ENCODE assay signal across 8 cellular contexts in the genomic region with DNA sequence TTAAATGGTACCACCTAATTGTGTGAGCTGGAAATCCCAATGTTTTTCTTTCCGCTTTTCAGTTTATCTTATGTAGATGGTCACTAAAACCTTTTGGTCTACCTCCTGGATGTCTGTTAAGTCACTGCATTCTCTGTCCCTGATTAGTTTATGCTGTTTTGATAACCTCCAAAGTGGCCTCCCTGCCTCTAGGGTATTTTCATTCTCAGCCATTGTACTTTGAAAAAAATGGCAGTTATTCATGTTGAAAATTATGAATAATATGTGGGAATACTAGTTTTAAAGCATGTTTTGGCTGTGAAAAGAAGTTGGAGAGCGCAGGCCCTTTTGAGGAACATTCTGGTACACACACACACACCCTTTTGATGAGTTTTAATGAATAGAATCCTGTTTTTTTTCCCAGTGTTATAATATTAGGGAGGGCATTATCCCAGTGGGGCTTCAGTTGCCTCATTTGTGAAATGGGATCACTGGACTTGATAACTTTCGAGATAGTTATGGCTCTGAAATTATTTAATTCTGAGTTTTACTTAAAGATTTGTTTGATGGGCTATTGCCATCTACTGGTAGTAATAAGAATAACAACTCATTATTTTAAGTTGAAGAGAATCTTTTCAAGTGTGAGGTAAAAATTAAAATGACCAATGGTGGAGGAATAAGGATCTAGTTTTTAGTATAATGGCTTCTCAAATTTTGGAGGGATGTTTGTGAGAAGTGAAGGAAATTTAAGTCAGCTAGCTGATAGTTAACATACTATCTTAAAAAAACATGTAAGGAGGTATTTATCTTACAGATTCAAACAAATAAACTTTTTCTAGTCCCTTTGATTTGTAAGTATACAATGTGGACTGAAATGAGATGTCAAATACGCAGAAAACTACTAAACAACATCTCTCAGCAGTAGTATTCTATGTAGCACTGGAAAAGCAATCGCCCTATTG. TPM values are rescaled to one million over a fixed set of nuclear protein-coding genes. Genes with fewer than 3 reads are reported as not detected.
DNase-seq lines count a peak whose midpoint lies in the region; ATAC-seq and TF ChIP-seq lines count a peak whose summit lies in the region.

No MANE protein-coding gene starts in this region.

- intact Hi-C loops in ascending aorta (cut with DNase I) = loop anchor here (1.0 to 10.0 kb wide), 3 partner anchors 57 to 429 kb away; no protein-coding TSS in a partner anchor
- intact Hi-C loops in activated CD4-positive, alpha-beta T cell treated with anti-CD3 and anti-CD28 coated beads for 36 hours (cut with DNase I, micrococcal nuclease) = loop anchor here (1.0 to 10.0 kb wide), 8 partner anchors 57 to 1091 kb away; a partner anchor contains a TSS

- H3K4me3 ChIP-seq in ascending aorta = no peak overlapping the region
- H3K4me3 ChIP-seq in liver (ENCODE audit: low read depth in 1 of 3, low read length in 3 of 3) = no peak overlapping the region

- POLR2A ChIA-PET in activated CD4-positive, alpha-beta T cell treated with anti-CD3 and anti-CD28 coated beads for 36 hours (lab: Charles Lee) = no interaction called here

- peaks cover 5 to 13% of the 10 kb centered on the region in 2 donors for H3K36me3 ChIP-seq in ascending aorta
- H3K36me3 ChIP-seq in liver (ENCODE audit: control insufficient read depth in 4 of 4, insufficient read depth in 3 of 4, low read depth in 1 of 4, low read length in 3 of 4) = peaks cover 0 to 6% (median 3%) of the 10 kb centered on the region in 4 donors

- no peak for ATAC-seq in activated CD4-positive, alpha-beta T cell treated with anti-CD3 and anti-CD28 coated beads for 36 hours
- no peak for ATAC-seq in GM21367 (IDR thresholded peaks at IDR 0.05; ENCODE audit: unreplicated experiment)
- no peak for ATAC-seq in GM18907 (IDR thresholded peaks at IDR 0.05; ENCODE audit: unreplicated experiment)

- H3K27ac Mint-ChIP-seq in activated CD4-positive, alpha-beta T cell treated with anti-CD3 and anti-CD28 coated beads for 36 hours = no peak overlapping the region

- H3K36me3 Mint-ChIP-seq in activated CD4-positive, alpha-beta T cell treated with anti-CD3 and anti-CD28 coated beads for 36 hours (ENCODE audit: low read depth) = peaks cover 19% of the 10 kb centered on the region

- peak; percentile 41 to 58 (median 47) for TF ChIP-seq CTCF in ascending aorta (IDR thresholded peaks at IDR 0.05)
- peak; percentile 52 for TF ChIP-seq CTCF in liver (IDR thresholded peaks at IDR 0.05; ENCODE audit: low read depth, low read length, missing input control)

- DNase-seq in NCI-H146 treated with DMSO at 0.1 percent for 48 hours (lab: John Stamatoyannopoulos, UW; ENCODE audit: unreplicated experiment) (peak; percentile 26), NCI-H146 (lab: John Stamatoyannopoulos, UW) (no peak), NAMALWA (ENCODE audit: low spot score) (peak; percentile 62), ascending aorta (ENCODE audit: low spot score in 2 of 2) (no peak)
- no peak for DNase-seq in activated CD4-positive, alpha-beta T cell treated with anti-CD3 and anti-CD28 coated beads for 36 hours

- H3K27ac ChIP-seq in ascending aorta (no peak overlapping the region), liver (ENCODE audit: low read depth in 1 of 2, low read length in 2 of 2) (peak overlapping the region; percentile 10 to 16)

- H3K9ac ChIP-seq in liver (ENCODE audit: low read depth in 1 of 2, low read length in 2 of 2) = no peak overlapping the region

- CTCF ChIA-PET in activated CD4-positive, alpha-beta T cell treated with anti-CD3 and anti-CD28 coated beads for 36 hours (lab: Charles Lee) = interaction anchor here (0.6 to 5.7 kb wide), 18 partner anchors 9 to 489 kb away, joined by 3 to 85 read pairs (median 4); no protein-coding TSS in a partner anchor

- H3K27me3 ChIP-seq in ascending aorta (no peaks in the 10 kb centered on the region), liver (ENCODE audit: control insufficient read depth in 4 of 4, insufficient read depth in 4 of 4, low read length in 3 of 4) (no peaks in the 10 kb centered on the region)

- H3K4me1 Mint-ChIP-seq in activated CD4-positive, alpha-beta T cell treated with anti-CD3 and anti-CD28 coated beads for 36 hours = peaks cover 60% of the 10 kb centered on the region

- WGBS in liver = 50% methylated on average over 5 of the region's 5 CpGs

- H3K9me3 Mint-ChIP-seq in activated CD4-positive, alpha-beta T cell treated with anti-CD3 and anti-CD28 coated beads for 36 hours (ENCODE audit: low read depth) = no peaks in the 10 kb centered on the region

- no peaks in the 10 kb centered on the region for H3K27me3 Mint-ChIP-seq in activated CD4-positive, alpha-beta T cell treated with anti-CD3 and anti-CD28 coated beads for 36 hours

- H3K4me1 ChIP-seq in ascending aorta (peaks cover 0 to 24% of the 10 kb centered on the region in 2 donors), liver (ENCODE audit: control insufficient read depth in 4 of 4, insufficient read depth in 4 of 4, low read length in 3 of 4) (peaks cover 7 to 49% (median 44%) of the 10 kb centered on the region in 4 donors)

- TF ChIP-seq RAD21 in liver (IDR thresholded peaks at IDR 0.05) = peak; percentile 69 to 74

- H3K9me3 ChIP-seq in ascending aorta (no peaks in the 10 kb centered on the region), liver (ENCODE audit: control insufficient read depth in 4 of 4, low read length in 3 of 4) (no peaks in the 10 kb centered on the region)

- no peak overlapping the region for H3K4me3 Mint-ChIP-seq in activated CD4-positive, alpha-beta T cell treated with anti-CD3 and anti-CD28 coated beads for 36 hours

TF ChIP-seq in liver, 16 proteins besides CTCF, POLR2A, EP300 and RAD21:
- TF ChIP-seq HNF4A (conservative IDR thresholded peaks at IDR 0.05) = no peak
- peak in 1 of 2 donors; percentile 8 for TF ChIP-seq JUND (IDR thresholded peaks at IDR 0.05)

RNA-seq across cellular contexts. Expression of a gene that starts 3.9 kb away (rescaled TPM):
- total RNA-seq in ascending aorta (17.6 TPM), liver (10 to 100 TPM in 1 of 2 donors, 1 to 10 TPM in 1; 6.8 to 17.8 TPM)
- polyA plus RNA-seq in liver = 10 to 100 TPM; 16.3 to 28.8 TPM
- total RNA-seq in activated CD4-positive, alpha-beta T cell treated with anti-CD3 and anti-CD28 coated beads for 36 hours = 10 to 100 TPM in 1 of 2 experiments, 1 to 10 TPM in 1; 8.2 to 13.1 TPM

Comparison
In these comparisons a context has a peak if more than half of its experiments do, and no peak if none do; other contexts are left out.
1. DNase-seq: peak in NCI-H146 treated with DMSO at 0.1 percent for 48 hours (single experiment) and NAMALWA (single experiment); none in NCI-H146 (single experiment), ascending aorta (0 of 2) and activated CD4-positive, alpha-beta T cell treated with anti-CD3 and anti-CD28 coated beads for 36 hours (single experiment).
2. H3K27ac ChIP-seq: peak in liver (2 of 2); none in ascending aorta (0 of 2).